ENCODE assay signal across 8 cellular contexts in the genomic region with DNA sequence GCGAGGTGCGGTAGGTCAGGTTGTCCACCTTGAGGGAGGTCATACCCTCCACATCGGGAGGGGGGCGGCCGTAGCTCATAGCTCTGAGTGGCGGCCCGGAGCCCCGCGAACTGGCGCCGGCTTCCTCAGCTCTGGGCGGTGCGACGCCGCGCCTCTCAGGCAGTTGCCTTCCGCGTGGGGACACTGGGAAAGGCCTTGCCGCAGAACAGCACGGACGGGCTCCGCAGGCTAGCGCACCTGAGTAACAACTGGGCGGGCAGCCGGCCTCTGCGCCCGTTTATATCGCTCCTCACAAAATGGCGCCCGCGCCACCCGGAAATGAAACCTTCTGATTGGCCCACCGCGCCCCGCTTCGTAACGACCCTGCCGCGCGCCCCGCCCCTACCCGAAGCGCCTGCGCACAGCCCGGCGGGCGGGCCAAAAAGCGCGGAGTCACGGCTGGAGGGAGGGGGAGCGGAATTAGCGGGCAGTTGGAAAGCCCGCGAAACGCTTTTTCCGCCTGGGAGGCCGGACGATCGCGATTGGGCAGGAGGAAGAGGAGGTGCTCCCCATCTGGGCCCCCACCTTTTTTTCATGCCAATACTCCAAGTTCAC. TPM values are rescaled to one million over a fixed set of nuclear protein-coding genes. Genes with fewer than 3 reads are reported as not detected.
DNase-seq lines count a peak whose midpoint lies in the region; FAIRE-seq and TF ChIP-seq lines count a peak whose summit lies in the region.

SRSF2 (minus strand) TSS at position 250 of the 594 bp plus-strand sequence; CDS start at position 79, 171 bp downstream.

- CTCF ChIA-PET in activated naive CD4-positive, alpha-beta T cell treated with anti-CD3 and anti-CD28 coated beads for 36 hours (lab: Charles Lee) = no interaction called here

- H3K9me3 Mint-ChIP-seq in activated naive CD4-positive, alpha-beta T cell treated with anti-CD3 and anti-CD28 coated beads for 36 hours = no peaks in the 10 kb centered on the region

- H3K4me3 Mint-ChIP-seq in activated naive CD4-positive, alpha-beta T cell treated with anti-CD3 and anti-CD28 coated beads for 36 hours = peak within 1 kb of the TSS; percentile 94

- peaks cover 51% of the 10 kb centered on the region for H3K36me3 Mint-ChIP-seq in activated naive CD4-positive, alpha-beta T cell treated with anti-CD3 and anti-CD28 coated beads for 36 hours (ENCODE audit: low read depth)

- H3K27ac ChIP-seq in neutrophil (peak within 1 kb of the TSS; percentile 96), substantia nigra (ENCODE audit: low read depth, low read length, poor library complexity, severe bottlenecking) (peak within 1 kb of the TSS; percentile 99)

- peaks cover 46 to 52% of the 10 kb centered on the region in 2 experiments for H3K4me1 ChIP-seq in neutrophil (ENCODE audit: control insufficient read depth in 1 of 2, insufficient read depth in 1 of 2, low read depth in 1 of 2, low read length in 1 of 2)

- H3K27me3 Mint-ChIP-seq in activated naive CD4-positive, alpha-beta T cell treated with anti-CD3 and anti-CD28 coated beads for 36 hours (ENCODE audit: low read depth) = no peaks in the 10 kb centered on the region

- TF ChIP-seq CTCF in HFF-Myc (IDR thresholded peaks at IDR 0.05; ENCODE audit: low read depth, low read length, missing control alignments) = no peak
- TF ChIP-seq CTCF in neutrophil (IDR thresholded peaks at IDR 0.05) = no peak

- H3K9me3 ChIP-seq in neutrophil = no peaks in the 10 kb centered on the region

- H3K4me1 Mint-ChIP-seq in activated naive CD4-positive, alpha-beta T cell treated with anti-CD3 and anti-CD28 coated beads for 36 hours (ENCODE audit: low read depth) = peaks cover 41% of the 10 kb centered on the region

- H3K4me3 ChIP-seq in HFF-Myc (replicated peaks; ENCODE audit: low read depth, low read length) (peak within 1 kb of the TSS; percentile 97), neutrophil (ENCODE audit: low read depth in 1 of 2, low read length in 1 of 2) (peak within 1 kb of the TSS; percentile 92)

- FAIRE-seq in frontal cortex (lab: Jason Lieb, UNC) = no peak

- H3K27ac Mint-ChIP-seq in activated naive CD4-positive, alpha-beta T cell treated with anti-CD3 and anti-CD28 coated beads for 36 hours = peak within 1 kb of the TSS; percentile 98

- no peaks in the 10 kb centered on the region for H3K27me3 ChIP-seq in neutrophil

- H3K36me3 ChIP-seq in neutrophil = peaks cover 40% of the 10 kb centered on the region

- DNase-seq in GM03348 (ENCODE audit: low spot score) (peak; percentile 98), HFF-Myc (ENCODE audit: extremely low read depth, low read depth) (peak; percentile 92), NAMALWA (ENCODE audit: low spot score) (peak; percentile 99), SK-N-DZ (ENCODE audit: low spot score) (peak; percentile 99), frontal cortex (ENCODE audit: low spot score in 2 of 2) (peak; percentile 93 to 97), substantia nigra (lab: John Stamatoyannopoulos, UW) (peak; percentile 86 to 99 (median 97))
- DNase-seq in activated naive CD4-positive, alpha-beta T cell treated with anti-CD3 and anti-CD28 coated beads for 36 hours = peak; percentile 99

- intact Hi-C loops in activated naive CD4-positive, alpha-beta T cell treated with anti-CD3 and anti-CD28 coated beads for 36 hours (cut with micrococcal nuclease) = loop anchor here (1.0 to 5.0 kb wide), 10 partner anchors 11 to 715 kb away; partner anchors contain the start of genes JMJD6, METTL23, SEC14L1 and UBALD2

RNA-seq across cellular contexts. Expression of gene SRSF2, which starts in this region (rescaled TPM):
- 618 and 705 TPM in 2 replicates for polyA plus RNA-seq in SK-N-DZ (2014; cell fraction: cytosol; rRNA removed)
- polyA plus RNA-seq in SK-N-DZ (2014; cell fraction: nucleus; rRNA removed) = 1,335 and 1,788 TPM in 2 replicates
- total RNA-seq in activated naive CD4-positive, alpha-beta T cell treated with anti-CD3 and anti-CD28 coated beads for 36 hours = 100 to 1,000 TPM; 241 to 263 TPM
- 86.4 TPM for total RNA-seq in frontal cortex

Comparison
In these comparisons a context has a peak if more than half of its experiments do, and no peak if none do; other contexts are left out.
1. Peak in every context shown above with its lines: DNase-seq, H3K4me3 ChIP-seq and H3K27ac ChIP-seq.